1 cellular context compared by ENCODE assay signal in the genomic region with DNA sequence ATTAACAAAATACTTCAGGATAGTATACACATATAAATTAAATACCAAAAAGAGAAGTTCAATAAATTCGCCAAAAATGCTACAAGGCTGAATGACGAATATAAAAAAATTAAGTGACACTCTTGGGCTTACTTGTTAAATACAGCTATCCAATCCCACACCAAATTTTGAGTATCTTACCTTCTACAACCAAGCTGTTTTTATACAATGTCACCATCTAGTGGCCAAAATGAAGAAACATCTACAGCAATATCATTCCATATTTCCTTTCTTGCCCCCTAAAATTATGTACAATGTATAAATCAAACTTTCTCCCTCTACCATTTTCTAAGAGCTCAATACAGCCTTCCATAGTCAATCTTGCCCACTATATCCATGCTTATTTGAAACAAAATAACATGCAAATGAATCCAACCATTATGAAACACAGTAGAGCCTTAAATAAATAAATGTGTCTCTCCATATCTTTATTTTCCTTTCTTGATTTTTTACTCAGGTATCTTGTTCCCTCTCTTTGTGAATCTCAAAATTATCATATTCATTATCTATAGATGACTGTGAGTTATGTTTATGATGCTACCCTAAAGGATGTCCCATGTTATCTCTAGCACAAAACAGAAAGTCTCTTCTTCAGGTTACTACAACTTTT.
TF ChIP-seq lines count a peak whose summit lies in the region.

No MANE protein-coding gene starts in this region.

TF ChIP-seq in GM23338, 12 proteins besides CTCF, POLR2A, EP300 and RAD21 (continued from another document):
- TF ChIP-seq, protein P1, sequence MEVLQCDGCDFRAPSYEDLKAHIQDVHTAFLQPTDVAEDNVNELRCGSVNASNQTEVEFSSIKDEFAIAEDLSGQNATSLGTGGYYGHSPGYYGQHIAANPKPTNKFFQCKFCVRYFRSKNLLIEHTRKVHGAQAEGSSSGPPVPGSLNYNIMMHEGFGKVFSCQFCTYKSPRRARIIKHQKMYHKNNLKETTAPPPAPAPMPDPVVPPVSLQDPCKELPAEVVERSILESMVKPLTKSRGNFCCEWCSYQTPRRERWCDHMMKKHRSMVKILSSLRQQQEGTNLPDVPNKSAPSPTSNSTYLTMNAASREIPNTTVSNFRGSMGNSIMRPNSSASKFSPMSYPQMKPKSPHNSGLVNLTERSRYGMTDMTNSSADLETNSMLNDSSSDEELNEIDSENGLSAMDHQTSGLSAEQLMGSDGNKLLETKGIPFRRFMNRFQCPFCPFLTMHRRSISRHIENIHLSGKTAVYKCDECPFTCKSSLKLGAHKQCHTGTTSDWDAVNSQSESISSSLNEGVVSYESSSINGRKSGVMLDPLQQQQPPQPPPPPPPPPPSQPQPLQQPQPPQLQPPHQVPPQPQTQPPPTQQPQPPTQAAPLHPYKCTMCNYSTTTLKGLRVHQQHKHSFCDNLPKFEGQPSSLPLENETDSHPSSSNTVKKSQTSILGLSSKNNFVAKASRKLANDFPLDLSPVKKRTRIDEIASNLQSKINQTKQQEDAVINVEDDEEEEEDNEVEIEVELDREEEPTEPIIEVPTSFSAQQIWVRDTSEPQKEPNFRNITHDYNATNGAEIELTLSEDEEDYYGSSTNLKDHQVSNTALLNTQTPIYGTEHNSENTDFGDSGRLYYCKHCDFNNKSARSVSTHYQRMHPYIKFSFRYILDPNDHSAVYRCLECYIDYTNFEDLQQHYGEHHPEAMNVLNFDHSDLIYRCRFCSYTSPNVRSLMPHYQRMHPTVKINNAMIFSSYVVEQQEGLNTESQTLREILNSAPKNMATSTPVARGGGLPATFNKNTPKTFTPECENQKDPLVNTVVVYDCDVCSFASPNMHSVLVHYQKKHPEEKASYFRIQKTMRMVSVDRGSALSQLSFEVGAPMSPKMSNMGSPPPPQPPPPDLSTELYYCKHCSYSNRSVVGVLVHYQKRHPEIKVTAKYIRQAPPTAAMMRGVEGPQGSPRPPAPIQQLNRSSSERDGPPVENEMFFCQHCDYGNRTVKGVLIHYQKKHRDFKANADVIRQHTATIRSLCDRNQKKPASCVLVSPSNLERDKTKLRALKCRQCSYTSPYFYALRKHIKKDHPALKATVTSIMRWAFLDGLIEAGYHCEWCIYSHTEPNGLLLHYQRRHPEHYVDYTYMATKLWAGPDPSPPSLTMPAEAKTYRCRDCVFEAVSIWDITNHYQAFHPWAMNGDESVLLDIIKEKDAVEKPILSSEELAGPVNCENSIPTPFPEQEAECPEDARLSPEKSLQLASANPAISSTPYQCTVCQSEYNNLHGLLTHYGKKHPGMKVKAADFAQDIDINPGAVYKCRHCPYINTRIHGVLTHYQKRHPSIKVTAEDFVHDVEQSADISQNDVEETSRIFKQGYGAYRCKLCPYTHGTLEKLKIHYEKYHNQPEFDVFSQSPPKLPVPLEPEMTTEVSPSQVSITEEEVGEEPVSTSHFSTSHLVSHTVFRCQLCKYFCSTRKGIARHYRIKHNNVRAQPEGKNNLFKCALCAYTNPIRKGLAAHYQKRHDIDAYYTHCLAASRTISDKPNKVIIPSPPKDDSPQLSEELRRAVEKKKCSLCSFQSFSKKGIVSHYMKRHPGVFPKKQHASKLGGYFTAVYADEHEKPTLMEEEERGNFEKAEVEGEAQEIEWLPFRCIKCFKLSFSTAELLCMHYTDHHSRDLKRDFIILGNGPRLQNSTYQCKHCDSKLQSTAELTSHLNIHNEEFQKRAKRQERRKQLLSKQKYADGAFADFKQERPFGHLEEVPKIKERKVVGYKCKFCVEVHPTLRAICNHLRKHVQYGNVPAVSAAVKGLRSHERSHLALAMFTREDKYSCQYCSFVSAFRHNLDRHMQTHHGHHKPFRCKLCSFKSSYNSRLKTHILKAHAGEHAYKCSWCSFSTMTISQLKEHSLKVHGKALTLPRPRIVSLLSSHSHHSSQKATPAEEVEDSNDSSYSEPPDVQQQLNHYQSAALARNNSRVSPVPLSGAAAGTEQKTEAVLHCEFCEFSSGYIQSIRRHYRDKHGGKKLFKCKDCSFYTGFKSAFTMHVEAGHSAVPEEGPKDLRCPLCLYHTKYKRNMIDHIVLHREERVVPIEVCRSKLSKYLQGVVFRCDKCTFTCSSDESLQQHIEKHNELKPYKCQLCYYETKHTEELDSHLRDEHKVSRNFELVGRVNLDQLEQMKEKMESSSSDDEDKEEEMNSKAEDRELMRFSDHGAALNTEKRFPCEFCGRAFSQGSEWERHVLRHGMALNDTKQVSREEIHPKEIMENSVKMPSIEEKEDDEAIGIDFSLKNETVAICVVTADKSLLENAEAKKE (CRISPR knock-in tag; IDR thresholded peaks at IDR 0.05): no peak
